1 cellular context compared by ENCODE assay signal in the genomic region with DNA sequence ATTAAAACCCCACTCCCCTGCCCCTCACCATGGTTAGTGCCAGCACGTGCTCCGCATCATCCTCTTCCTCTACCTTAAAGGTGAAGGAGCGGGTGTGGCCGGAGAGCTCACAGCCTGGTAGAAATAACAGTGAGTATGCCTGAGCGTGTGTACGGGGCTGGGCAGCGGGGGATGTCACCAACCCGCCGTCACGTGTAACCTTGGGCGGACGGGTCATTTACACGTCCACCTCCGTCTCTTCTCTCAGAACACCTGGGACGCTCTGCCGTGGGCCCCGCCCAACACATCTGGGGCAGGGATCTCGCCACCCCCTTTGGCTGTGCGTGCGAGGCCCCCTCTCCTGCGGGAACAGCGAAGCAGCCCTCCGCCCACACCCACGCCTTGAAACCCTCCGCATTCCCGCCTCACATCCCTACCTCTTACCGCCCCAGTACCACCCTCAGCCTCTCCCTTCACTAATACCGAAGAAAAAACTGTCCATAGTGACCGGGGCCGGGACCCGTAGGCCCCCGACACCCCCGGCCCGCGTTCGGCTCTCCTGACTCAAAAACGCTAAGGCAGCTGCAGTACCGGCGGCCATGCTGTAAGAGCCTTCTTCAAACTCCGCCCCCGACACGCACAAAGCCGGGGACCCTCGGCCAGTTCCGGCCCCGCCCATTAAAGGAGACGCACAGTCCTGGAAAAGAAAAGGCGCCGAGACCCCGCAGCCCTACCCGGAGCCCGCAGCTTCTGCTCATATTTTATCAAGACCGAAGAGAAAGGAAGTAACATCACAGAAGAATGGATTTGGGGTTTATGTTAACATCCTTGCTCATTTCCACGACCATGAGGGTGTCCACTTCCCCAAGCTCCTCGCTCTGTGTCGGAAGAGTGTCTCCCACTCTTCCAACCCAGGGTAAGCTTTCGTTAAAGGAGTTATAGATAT.
A peak's percentile ranks its signal among the peaks of the same experiment; 100 is the strongest.
TF ChIP-seq lines count a peak whose summit lies in the region.

A gene with protein sequence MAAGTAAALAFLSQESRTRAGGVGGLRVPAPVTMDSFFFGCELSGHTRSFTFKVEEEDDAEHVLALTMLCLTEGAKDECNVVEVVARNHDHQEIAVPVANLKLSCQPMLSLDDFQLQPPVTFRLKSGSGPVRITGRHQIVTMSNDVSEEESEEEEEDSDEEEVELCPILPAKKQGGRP (minus strand): TSS at position 636 of the 925 bp plus-strand sequence. CDS start 56 bp downstream, at position 580.

TF ChIP-seq in H1, 55 proteins besides CTCF, POLR2A, EP300 and RAD21 (continued from another document):
- TF ChIP-seq, protein P1, sequence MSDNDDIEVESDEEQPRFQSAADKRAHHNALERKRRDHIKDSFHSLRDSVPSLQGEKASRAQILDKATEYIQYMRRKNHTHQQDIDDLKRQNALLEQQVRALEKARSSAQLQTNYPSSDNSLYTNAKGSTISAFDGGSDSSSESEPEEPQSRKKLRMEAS (IDR thresholded peaks at IDR 0.05): peak; percentile 39
